In the genomic region with DNA sequence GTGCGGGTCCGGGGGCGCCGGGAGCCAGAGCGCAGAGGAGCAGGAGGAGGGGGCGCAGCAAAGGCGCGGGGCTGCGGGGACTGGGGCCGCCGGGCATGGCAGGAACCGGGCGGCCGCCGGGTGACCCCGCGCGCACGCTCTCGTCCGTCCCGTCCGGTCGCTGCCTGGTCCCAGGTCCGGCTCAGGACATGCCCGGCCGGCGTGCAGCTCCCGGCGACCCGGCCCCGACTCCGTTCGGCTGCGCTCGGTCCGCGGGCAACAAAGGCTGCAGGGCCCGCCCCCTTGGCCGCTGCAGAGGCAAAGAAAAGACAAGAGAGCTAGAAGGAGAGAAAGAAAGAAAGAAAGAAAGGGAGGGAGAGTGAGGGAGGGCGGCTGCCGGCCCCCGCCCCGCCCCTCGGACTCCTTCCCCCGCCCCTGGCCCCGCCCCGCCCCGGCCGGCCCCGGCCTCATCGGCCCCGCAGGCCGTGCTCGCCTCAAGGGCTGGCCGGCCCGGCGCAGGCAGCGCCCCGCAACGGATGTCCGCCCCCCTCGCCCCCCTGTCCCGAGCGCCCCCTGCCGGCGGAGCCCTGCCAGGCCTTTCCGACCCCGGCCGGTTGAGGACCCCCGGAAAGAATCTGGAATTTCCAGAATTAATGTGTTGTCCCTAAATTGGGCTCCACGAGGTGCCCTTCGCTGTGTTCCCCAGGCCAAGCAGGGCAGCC, we compare ENCODE assay signal across 8 cellular contexts.
DNase-seq lines count a peak whose midpoint lies in the region; ATAC-seq and TF ChIP-seq lines count a peak whose summit lies in the region.

A gene with protein sequence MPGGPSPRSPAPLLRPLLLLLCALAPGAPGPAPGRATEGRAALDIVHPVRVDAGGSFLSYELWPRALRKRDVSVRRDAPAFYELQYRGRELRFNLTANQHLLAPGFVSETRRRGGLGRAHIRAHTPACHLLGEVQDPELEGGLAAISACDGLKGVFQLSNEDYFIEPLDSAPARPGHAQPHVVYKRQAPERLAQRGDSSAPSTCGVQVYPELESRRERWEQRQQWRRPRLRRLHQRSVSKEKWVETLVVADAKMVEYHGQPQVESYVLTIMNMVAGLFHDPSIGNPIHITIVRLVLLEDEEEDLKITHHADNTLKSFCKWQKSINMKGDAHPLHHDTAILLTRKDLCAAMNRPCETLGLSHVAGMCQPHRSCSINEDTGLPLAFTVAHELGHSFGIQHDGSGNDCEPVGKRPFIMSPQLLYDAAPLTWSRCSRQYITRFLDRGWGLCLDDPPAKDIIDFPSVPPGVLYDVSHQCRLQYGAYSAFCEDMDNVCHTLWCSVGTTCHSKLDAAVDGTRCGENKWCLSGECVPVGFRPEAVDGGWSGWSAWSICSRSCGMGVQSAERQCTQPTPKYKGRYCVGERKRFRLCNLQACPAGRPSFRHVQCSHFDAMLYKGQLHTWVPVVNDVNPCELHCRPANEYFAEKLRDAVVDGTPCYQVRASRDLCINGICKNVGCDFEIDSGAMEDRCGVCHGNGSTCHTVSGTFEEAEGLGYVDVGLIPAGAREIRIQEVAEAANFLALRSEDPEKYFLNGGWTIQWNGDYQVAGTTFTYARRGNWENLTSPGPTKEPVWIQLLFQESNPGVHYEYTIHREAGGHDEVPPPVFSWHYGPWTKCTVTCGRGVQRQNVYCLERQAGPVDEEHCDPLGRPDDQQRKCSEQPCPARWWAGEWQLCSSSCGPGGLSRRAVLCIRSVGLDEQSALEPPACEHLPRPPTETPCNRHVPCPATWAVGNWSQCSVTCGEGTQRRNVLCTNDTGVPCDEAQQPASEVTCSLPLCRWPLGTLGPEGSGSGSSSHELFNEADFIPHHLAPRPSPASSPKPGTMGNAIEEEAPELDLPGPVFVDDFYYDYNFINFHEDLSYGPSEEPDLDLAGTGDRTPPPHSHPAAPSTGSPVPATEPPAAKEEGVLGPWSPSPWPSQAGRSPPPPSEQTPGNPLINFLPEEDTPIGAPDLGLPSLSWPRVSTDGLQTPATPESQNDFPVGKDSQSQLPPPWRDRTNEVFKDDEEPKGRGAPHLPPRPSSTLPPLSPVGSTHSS (N-terminal part only) (minus strand): TSS at position 341 of the 701 bp plus-strand sequence. CDS start 244 bp downstream, at position 97.

- H3K4me3 ChIP-seq in AG09309 (ENCODE audit: control insufficient read depth, low read depth, low read length) (peak within 1 kb of the TSS; percentile 67), skin epidermis (peak within 1 kb of the TSS; percentile 41 to 70 (median 57))

- TF ChIP-seq CTCF in AG09309 (IDR thresholded peaks at IDR 0.05; ENCODE audit: control insufficient read depth, insufficient read depth, low read depth, low read length, missing control alignments) (peak; percentile 71), VCaP (conservative IDR thresholded peaks at IDR 0.05) (peak; percentile 73)

- DNase-seq in AG09309 (ENCODE audit: low read depth) (no peak), HuH-7.5 (ENCODE audit: low spot score) (peak; percentile 97), caudate nucleus (lab: John Stamatoyannopoulos, UW) (peak in 44 of 61 donors; percentile 5 to 65 (median 24)), inferior parietal cortex (ENCODE audit: extremely low spot score) (peak; percentile 6), SHP77 treated with DMSO at 0.1 percent for 48 hours (lab: John Stamatoyannopoulos, UW) (no peak)

- ATAC-seq in GM19025 (IDR thresholded peaks at IDR 0.05; ENCODE audit: low read depth, unreplicated experiment), result peak; percentile 58

- H3K27ac ChIP-seq in VCaP, result peak within 1 kb of the TSS; percentile 52; the same call in 1 of the 2 replicates
- no peak within 1 kb of the TSS for H3K27ac ChIP-seq in caudate nucleus (ENCODE audit: low read depth, low read length)
- H3K27ac ChIP-seq in skin epidermis, result peak within 1 kb of the TSS in 18 of 21 experiments; percentile 1 to 84 (median 62)

Comparison
In these comparisons a context has a peak if more than half of its experiments do, and no peak if none do; other contexts are left out.
1. DNase-seq: peak in HuH-7.5 (single experiment), caudate nucleus (44 of 61) and inferior parietal cortex (single experiment); none in AG09309 (single experiment) and SHP77 treated with DMSO at 0.1 percent for 48 hours (single experiment).